Comparison of ENCODE assay signal across 8 cellular contexts in the genomic region with DNA sequence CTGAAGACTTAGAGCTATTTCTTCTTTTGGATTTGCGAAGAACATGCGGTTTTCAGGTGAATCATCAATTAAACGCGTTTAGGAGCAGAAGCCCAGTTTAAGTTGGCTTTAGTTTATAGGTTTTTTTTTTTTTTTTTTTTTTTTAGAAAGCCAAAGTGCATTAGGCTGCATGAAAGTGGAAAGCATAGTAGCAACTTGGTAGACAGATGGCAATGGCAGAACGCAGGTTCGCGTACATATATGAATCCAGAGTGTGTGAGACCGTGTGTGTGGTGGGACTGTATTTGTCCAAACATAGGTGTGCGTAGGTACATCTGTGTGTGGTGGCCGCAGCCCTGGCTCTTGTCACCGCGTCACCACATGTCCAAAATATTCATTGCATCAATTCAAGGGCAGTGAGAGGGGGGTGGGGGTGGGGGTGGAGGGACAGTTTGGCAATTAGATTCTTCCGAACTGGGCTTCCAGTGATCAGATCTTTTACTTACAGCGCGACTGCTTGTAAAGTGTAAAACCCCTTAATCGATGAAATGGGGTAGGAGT. TPM values are rescaled to one million over a fixed set of nuclear protein-coding genes. Genes with fewer than 3 reads are reported as not detected.
A peak's percentile ranks its signal among the peaks of the same experiment; 100 is the strongest.
DNase-seq lines count a peak whose midpoint lies in the region; ATAC-seq and TF ChIP-seq lines count a peak whose summit lies in the region.

No MANE protein-coding gene starts in this region.

- peak overlapping the region; percentile 60 to 74 for H3K9ac ChIP-seq in mucosa of rectum (ENCODE audit: low read depth in 1 of 2, low read length in 2 of 2)

- TF ChIP-seq POLR2A in NB4 (IDR thresholded peaks at IDR 0.05; ENCODE audit: extremely low read depth, insufficient read length), result no peak

- peak overlapping the region; percentile 96 for H3K4me3 Mint-ChIP-seq in type B pancreatic cell

- no peak for ATAC-seq in GM19455 (IDR thresholded peaks at IDR 0.05; ENCODE audit: unreplicated experiment)

- TF ChIP-seq CTCF in NB4 (IDR thresholded peaks at IDR 0.05; ENCODE audit: low read depth, low read length), result no peak
- no peak for TF ChIP-seq CTCF in epithelial cell of esophagus (IDR thresholded peaks at IDR 0.05; ENCODE audit: insufficient read depth, low read depth, low read length, missing control alignments)
- TF ChIP-seq CTCF in type B pancreatic cell (conservative IDR thresholded peaks at IDR 0.05), result no peak

- H3K36me3 Mint-ChIP-seq in type B pancreatic cell, result no peaks in the 10 kb centered on the region

- H3K9me3 Mint-ChIP-seq in type B pancreatic cell, result no peaks in the 10 kb centered on the region

- peaks cover 7 to 12% of the 10 kb centered on the region in 2 donors for H3K4me1 ChIP-seq in mucosa of rectum (ENCODE audit: control insufficient read depth in 2 of 2, insufficient read depth in 2 of 2, low read length in 2 of 2)

- peak overlapping the region; percentile 97 for H3K4me3 ChIP-seq in NB4 (ENCODE audit: low read depth, low read length)
- H3K4me3 ChIP-seq in epithelial cell of esophagus (ENCODE audit: low read length), result peak overlapping the region; percentile 76
- peak overlapping the region; percentile 91 to 95 for H3K4me3 ChIP-seq in mucosa of rectum (ENCODE audit: low read length in 2 of 2)

- H3K27ac Mint-ChIP-seq in type B pancreatic cell, result peak overlapping the region; percentile 97

- peaks cover 13% of the 10 kb centered on the region for H3K4me1 Mint-ChIP-seq in type B pancreatic cell (ENCODE audit: unreplicated experiment)

- peak overlapping the region; percentile 78 to 92 for H3K27ac ChIP-seq in mucosa of rectum (ENCODE audit: low read depth in 2 of 2, low read length in 2 of 2)

- no peaks in the 10 kb centered on the region for H3K9me3 ChIP-seq in mucosa of rectum (ENCODE audit: control insufficient read depth in 2 of 2, low read length in 2 of 2)

- H3K27me3 Mint-ChIP-seq in type B pancreatic cell, result no peaks in the 10 kb centered on the region

- DNase-seq in NCI-H1105 treated with DMSO at 0.1 percent for 48 hours (lab: John Stamatoyannopoulos, UW) (peak; percentile 34), NCI-H1105 (lab: John Stamatoyannopoulos, UW) (no peak), NB4 (ENCODE audit: low read depth) (peak; percentile 73), epithelial cell of esophagus (ENCODE audit: low read depth) (peak; percentile 51), type B pancreatic cell (ENCODE audit: extremely low spot score, unreplicated experiment) (no peak)
- peak; percentile 36 to 39 for DNase-seq in activated CD4-positive, alpha-beta T cell treated with anti-CD3 and anti-CD28 coated beads, Interleukin-2, amount 50 U/mL, for 48 hours

- no peaks in the 10 kb centered on the region for H3K27me3 ChIP-seq in mucosa of rectum (ENCODE audit: control insufficient read depth in 2 of 2, insufficient read depth in 2 of 2, low read length in 2 of 2)

- H3K36me3 ChIP-seq in mucosa of rectum (ENCODE audit: control insufficient read depth in 2 of 2, insufficient read depth in 2 of 2, low read length in 2 of 2), result no peaks in the 10 kb centered on the region

RNA-seq across cellular contexts. Expression of a gene that starts 0.9 kb away (rescaled TPM):
- 18.5 and 27.0 TPM in 2 replicates for total RNA-seq in type B pancreatic cell (ENCODE audit: low replicate concordance)

Comparison
In these comparisons a context has a peak if more than half of its experiments do, and no peak if none do; other contexts are left out.
1. DNase-seq: peak in NCI-H1105 treated with DMSO at 0.1 percent for 48 hours (single experiment), NB4 (single experiment), activated CD4-positive, alpha-beta T cell treated with anti-CD3 and anti-CD28 coated beads, Interleukin-2, amount 50 U/mL, for 48 hours (2 of 2) and epithelial cell of esophagus (single experiment); none in NCI-H1105 (single experiment) and type B pancreatic cell (single experiment).
2. Peak in every context shown above with its lines, with median percentiles within 50 percentile points of each other: H3K4me3 ChIP-seq.